In genomic region chr18:48540329-48541025, GRCh38 we compare ENCODE assay signal across 8 cellular contexts. TPM values are rescaled to one million over a fixed set of nuclear protein-coding genes. Genes with fewer than 3 reads are reported as not detected.
DNase-seq lines count a peak whose midpoint lies in the region; ATAC-seq and TF ChIP-seq lines count a peak whose summit lies in the region.

No MANE protein-coding gene starts in this region.

- H3K36me3 ChIP-seq in stomach smooth muscle (ENCODE audit: control insufficient read depth in 2 of 2, insufficient read depth in 2 of 2, low read length in 2 of 2): no peaks in the 10 kb centered on the region

- peak overlapping the region; percentile 94 for H3K4me3 ChIP-seq in epithelial cell of proximal tubule (ENCODE audit: low read depth, low read length)
- H3K4me3 ChIP-seq in stomach smooth muscle (ENCODE audit: low read length in 2 of 2): peak overlapping the region; percentile 67 to 90

- no peaks in the 10 kb centered on the region for H3K27me3 ChIP-seq in stomach smooth muscle (ENCODE audit: control insufficient read depth in 1 of 2, insufficient read depth in 2 of 2, low read length in 2 of 2)

- H3K9ac ChIP-seq in stomach smooth muscle (ENCODE audit: low read length in 2 of 2): peak overlapping the region; percentile 68 to 88

- DNase-seq in GF-D8 (lab: John Stamatoyannopoulos, UW) (peak; percentile 45), NCI-H460 (ENCODE audit: extremely low read depth, low read depth) (peak; percentile 44), activated T-cell treated with anti-CD3 and anti-CD28 coated beads for 24 hours (ENCODE audit: low read depth) (peak; percentile 20), epithelial cell of proximal tubule (ENCODE audit: low read depth) (no peak), midbrain (lab: John Stamatoyannopoulos, UW) (peak; percentile 60), DMS153 treated with DMSO at 0.1 percent for 48 hours (lab: John Stamatoyannopoulos, UW; ENCODE audit: unreplicated experiment) (no peak)

- ATAC-seq in HG02588 (IDR thresholded peaks at IDR 0.05; ENCODE audit: unreplicated experiment): peak; percentile 32

- no peak for TF ChIP-seq CTCF in epithelial cell of proximal tubule (conservative IDR thresholded peaks at IDR 0.05; ENCODE audit: low read depth, low read length)

- H3K27ac ChIP-seq in stomach smooth muscle (ENCODE audit: low read length): peak overlapping the region; percentile 87

- H3K4me1 ChIP-seq in stomach smooth muscle (ENCODE audit: control insufficient read depth, insufficient read depth, low read length): peaks cover 25% of the 10 kb centered on the region

- no peaks in the 10 kb centered on the region for H3K9me3 ChIP-seq in stomach smooth muscle (ENCODE audit: control insufficient read depth in 2 of 2, low read length in 2 of 2)

RNA-seq across cellular contexts. Expression of gene CTIF, which starts 1.6 kb away (rescaled TPM):
- 47.2 and 57.0 TPM in 2 replicates for total RNA-seq in NCI-H460 (2014; rRNA removed; shearing (Covaris generic))
- polyA plus RNA-seq in NCI-H460 (2014; cell fraction: nucleus; rRNA removed): 54.7 and 59.8 TPM in 2 replicates
- 12.9 and 21.2 TPM in 2 replicates for total RNA-seq in epithelial cell of proximal tubule

Comparison
In these comparisons a context has a peak if more than half of its experiments do, and no peak if none do; other contexts are left out.
1. DNase-seq: peak in GF-D8 (single experiment), NCI-H460 (single experiment), activated T-cell treated with anti-CD3 and anti-CD28 coated beads for 24 hours (single experiment) and midbrain (single experiment); none in epithelial cell of proximal tubule (single experiment) and DMS153 treated with DMSO at 0.1 percent for 48 hours (single experiment).